8 cellular contexts compared by ENCODE assay signal in the genomic region with DNA sequence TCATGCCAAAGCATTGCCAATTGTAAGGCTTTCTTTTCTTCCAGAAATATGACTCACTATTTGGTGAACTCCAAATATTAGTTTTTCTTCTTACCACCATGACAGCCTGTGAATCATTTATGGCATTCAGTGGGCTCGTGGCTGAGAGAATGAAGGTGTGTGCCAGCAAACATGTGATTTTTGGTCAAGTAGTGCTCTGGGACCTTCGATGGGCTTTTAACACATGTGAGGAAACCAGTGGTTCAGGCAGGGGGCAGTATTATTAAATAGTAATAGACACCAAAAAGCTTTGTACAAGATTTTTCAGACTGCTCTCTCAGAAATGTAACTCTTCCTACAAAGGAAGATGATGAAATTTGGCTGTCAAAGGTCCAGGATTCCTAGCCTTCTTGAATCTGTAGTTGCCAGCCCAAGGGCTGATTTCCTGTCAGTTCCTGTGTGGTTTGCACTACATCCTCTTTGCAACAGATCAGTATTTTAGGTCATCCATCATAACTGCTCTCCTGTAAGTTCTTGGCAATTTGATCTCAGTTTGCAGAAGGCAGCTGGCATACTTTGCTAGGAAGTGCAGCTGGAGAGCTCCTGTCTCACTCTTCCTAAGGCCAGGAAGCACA.
DNase-seq lines count a peak whose midpoint lies in the region; ATAC-seq and TF ChIP-seq lines count a peak whose summit lies in the region.

No MANE protein-coding gene starts in this region.

- H3K9me3 Mint-ChIP-seq in immature natural killer cell: no peaks in the 10 kb centered on the region

- no peaks in the 10 kb centered on the region for H3K27me3 ChIP-seq in PC-3 (ENCODE audit: low read length)

- TF ChIP-seq CTCF in PC-3 (conservative IDR thresholded peaks at IDR 0.05; ENCODE audit: low read depth, low read length): peak; percentile 47

- H3K4me1 ChIP-seq in PC-3 (ENCODE audit: insufficient read depth, low read length): peaks cover 68% of the 10 kb centered on the region

- H3K36me3 Mint-ChIP-seq in immature natural killer cell: peaks cover 0 to 12% (median 0%) of the 10 kb centered on the region in 3 donors

- no TSS peak for BruUV-seq in PC-3 (replicated peaks; lab: Mats Ljungman, UMichigan)

- peak; percentile 53 for ATAC-seq in GM21619 (IDR thresholded peaks at IDR 0.05; ENCODE audit: unreplicated experiment)
- ATAC-seq in PC-3: peak; percentile 80
- no peak for ATAC-seq in GM21825 (IDR thresholded peaks at IDR 0.05; ENCODE audit: unreplicated experiment)

- H2AFZ ChIP-seq in PC-3 (ENCODE audit: low read length): no peak overlapping the region

- H3K4me1 Mint-ChIP-seq in immature natural killer cell: peaks cover 64 to 91% of the 10 kb centered on the region in 2 donors

- POLR2A ChIA-PET in PC-3 (lab: Charles Lee; ENCODE audit: unreplicated experiment): interaction anchor here (0.6 to 0.7 kb wide), 3 partner anchors 91 to 253 kb away, joined by 3 read pairs; no protein-coding TSS in a partner anchor

- peak overlapping the region; percentile 78 for H3K4me2 ChIP-seq in PC-3 (ENCODE audit: low read length)

- H3K9ac ChIP-seq in PC-3 (ENCODE audit: low read length): peak overlapping the region; percentile 65

- peaks cover 27% of the 10 kb centered on the region for H3F3A ChIP-seq in PC-3 (ENCODE audit: low read length, unreplicated experiment)

- H3K4me3 Mint-ChIP-seq in immature natural killer cell: peak overlapping the region; percentile 36 to 74 (median 65)

- intact Hi-C loops in PC-3 (cut with micrococcal nuclease): loop anchor here (1.0 to 10.0 kb wide), 10 partner anchors 65 to 438 kb away; partner anchors contain the start of genes BABAM2, MRPL33 and RBKS

- peaks cover 25% of the 10 kb centered on the region for H3K79me2 ChIP-seq in PC-3 (ENCODE audit: low read length)

- no peaks in the 10 kb centered on the region for H4K20me1 ChIP-seq in PC-3 (ENCODE audit: low read length)

- peak overlapping the region; percentile 93 for H3K27ac ChIP-seq in PC-3 (ENCODE audit: low read length)

- no peaks in the 10 kb centered on the region for H3K27me3 Mint-ChIP-seq in immature natural killer cell (ENCODE audit: low read depth in 3 of 3)

- H3K9me2 ChIP-seq in PC-3 (replicated peaks; ENCODE audit: low read length): no peaks in the 10 kb centered on the region

- H3K27ac Mint-ChIP-seq in immature natural killer cell: peak overlapping the region; percentile 78 to 88 (median 86)

- peak overlapping the region; percentile 49; the same call in 1 of the 2 replicates for H3K4me3 ChIP-seq in PC-3 (ENCODE audit: low read length)

- H3K36me3 ChIP-seq in PC-3 (ENCODE audit: low read depth, low read length): no peaks in the 10 kb centered on the region

- CTCF ChIA-PET in PC-3 (lab: Charles Lee): interaction anchor here (0.6 kb wide), 2 partner anchors 113 to 232 kb away, joined by 3 read pairs; no protein-coding TSS in a partner anchor

- no peaks in the 10 kb centered on the region for H3K9me3 ChIP-seq in PC-3 (ENCODE audit: low read length)

- DNase-seq in AG08395 (ENCODE audit: low spot score) (peak; percentile 62), PC-3 (peak; percentile 94), amniotic epithelial cell (ENCODE audit: low read depth) (peak; percentile 100), immature natural killer cell (peak; percentile 32 to 42 (median 33)), ecto neural progenitor cell (ENCODE audit: low spot score) (no peak)
- DNase-seq in stimulated activated CD4-positive, alpha-beta T cell treated with anti-CD3 and anti-CD28 coated beads, Interleukin-12 subunit alpha, Interleukin-12 subunit beta, amount 100 ng/mL, for 48 hours (ENCODE audit: low read depth in 2 of 3, low spot score in 1 of 3): peak; percentile 40 to 46 (median 42)
